11 cellular contexts compared by ENCODE assay signal in the genomic region with DNA sequence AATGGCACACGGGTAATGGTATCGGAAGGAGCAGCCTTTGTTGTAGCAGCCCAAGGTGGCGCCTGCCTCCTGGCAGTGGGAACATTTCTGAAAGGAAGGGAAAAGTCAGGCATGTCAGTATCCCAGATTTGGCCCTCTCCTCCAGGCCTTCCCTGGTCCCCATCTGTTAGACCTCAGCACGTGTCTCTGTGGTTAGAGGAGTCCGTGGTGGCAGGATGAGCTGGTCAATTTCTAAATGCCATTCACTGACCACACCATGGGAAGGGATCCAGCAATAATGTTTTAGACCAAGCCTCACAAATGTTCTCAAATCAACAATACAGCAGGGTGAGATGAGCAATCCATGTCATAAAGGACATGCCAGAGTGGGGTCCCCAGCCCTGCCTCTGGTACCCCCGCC. TPM values are rescaled to one million over a fixed set of nuclear protein-coding genes. Genes with fewer than 3 reads are reported as not detected.
A peak's percentile ranks its signal among the peaks of the same experiment; 100 is the strongest.
DNase-seq lines count a peak whose midpoint lies in the region; ATAC-seq and TF ChIP-seq lines count a peak whose summit lies in the region.
"Had no signal": no experiment of that assay in that cellular context is flagged by ENCODE, and none has a peak within 500 bp of the region (broad histone marks: within the 10 kb centered on the region; RNA-seq: fewer than 3 reads in every experiment).

No MANE protein-coding gene starts in this region.

- peaks cover 20% of the 10 kb centered on the region for H3K79me2 ChIP-seq in neural cell (replicated peaks; ENCODE audit: insufficient read depth, low read length)

- peaks cover 4% of the 10 kb centered on the region for H3K4me1 Mint-ChIP-seq in mesothelial cell of epicardium

- H3K9me3 Mint-ChIP-seq in mesothelial cell of epicardium = no peaks in the 10 kb centered on the region

- TF ChIP-seq RAD21 in neural cell (conservative IDR thresholded peaks at IDR 0.05) = no peak

- DNase-seq in EL (peak; percentile 96), MG63 (peak; percentile 76), cerebellar cortex (ENCODE audit: low spot score) (peak; percentile 87), mesothelial cell of epicardium (ENCODE audit: low spot score in 2 of 2, unreplicated experiment in 2 of 2) (no peak)
- DNase-seq: activated CD8-positive, alpha-beta memory T cell treated with anti-CD3 and anti-CD28 coated beads for 24 hours; NCI-H1436 treated with DMSO at 0.1 percent for 48 hours; RPMI8226; stomach had no signal

- H3K9me2 ChIP-seq in neural cell (ENCODE audit: insufficient read depth, low read length) = no peaks in the 10 kb centered on the region

- H3K27me3 ChIP-seq in MG63 (no peaks in the 10 kb centered on the region), neural cell (ENCODE audit: insufficient read depth, low read depth, low read length) (no peaks in the 10 kb centered on the region)
- H3K27me3 ChIP-seq: stomach had no signal

- H3K4me2 ChIP-seq in neural cell (ENCODE audit: low read length) = no peak overlapping the region

- H3K9me3 ChIP-seq in MG63 (no peaks in the 10 kb centered on the region), neural cell (ENCODE audit: low read length) (no peaks in the 10 kb centered on the region)
- H3K9me3 ChIP-seq: stomach had no signal

- H3K27me3 Mint-ChIP-seq in mesothelial cell of epicardium (ENCODE audit: low read depth) = no peaks in the 10 kb centered on the region

- TF ChIP-seq EP300 in neural cell (conservative IDR thresholded peaks at IDR 0.05; ENCODE audit: poor library complexity, severe bottlenecking) = no peak

- H3K4me3 ChIP-seq in MG63 (no peak overlapping the region), neural cell (ENCODE audit: low read length) (no peak overlapping the region)
- H3K4me3 ChIP-seq: stomach had no signal

- no peak overlapping the region for H3K4me3 Mint-ChIP-seq in mesothelial cell of epicardium

- TF ChIP-seq CTCF in neural cell (IDR thresholded peaks at IDR 0.05; ENCODE audit: poor library complexity, severe bottlenecking) (no peak), mesothelial cell of epicardium (IDR thresholded peaks at IDR 0.05; ENCODE audit: unreplicated experiment) (no peak)

- ATAC-seq in HG02642 (IDR thresholded peaks at IDR 0.05; ENCODE audit: poor library complexity, unreplicated experiment) (no peak), HG03108 (IDR thresholded peaks at IDR 0.05; ENCODE audit: unreplicated experiment) (no peak)

- H3K27ac Mint-ChIP-seq in mesothelial cell of epicardium = no peak overlapping the region

- no peak overlapping the region for H2AFZ ChIP-seq in neural cell (ENCODE audit: low read depth, low read length)

- H4K20me1 ChIP-seq in neural cell (ENCODE audit: insufficient read depth) = no peaks in the 10 kb centered on the region

- peaks cover 7% of the 10 kb centered on the region for H3K36me3 Mint-ChIP-seq in mesothelial cell of epicardium

- peak overlapping the region; percentile 65 for H3K27ac ChIP-seq in neural cell (ENCODE audit: low read length)

- no peak overlapping the region for H3K9ac ChIP-seq in neural cell (ENCODE audit: low read length)

- H3K36me3 ChIP-seq in MG63 = peaks cover 12% of the 10 kb centered on the region
- H3K36me3 ChIP-seq in neural cell (ENCODE audit: insufficient read depth, low read length) = peaks cover 7% of the 10 kb centered on the region

- no peaks in the 10 kb centered on the region for H3F3A ChIP-seq in neural cell (ENCODE audit: insufficient read depth, low read length, poor library complexity, severe bottlenecking)

TF ChIP-seq in neural cell, 6 proteins besides CTCF, POLR2A, EP300 and RAD21:
- TF ChIP-seq TAF1 (IDR thresholded peaks at IDR 0.05; ENCODE audit: low read depth) = no peak
- TF ChIP-seq SMC3 (conservative IDR thresholded peaks at IDR 0.05; ENCODE audit: poor library complexity) = no peak
- TF ChIP-seq POLR2AphosphoS5 (IDR thresholded peaks at IDR 0.05) = no peak
- TF ChIP-seq, protein P1, sequence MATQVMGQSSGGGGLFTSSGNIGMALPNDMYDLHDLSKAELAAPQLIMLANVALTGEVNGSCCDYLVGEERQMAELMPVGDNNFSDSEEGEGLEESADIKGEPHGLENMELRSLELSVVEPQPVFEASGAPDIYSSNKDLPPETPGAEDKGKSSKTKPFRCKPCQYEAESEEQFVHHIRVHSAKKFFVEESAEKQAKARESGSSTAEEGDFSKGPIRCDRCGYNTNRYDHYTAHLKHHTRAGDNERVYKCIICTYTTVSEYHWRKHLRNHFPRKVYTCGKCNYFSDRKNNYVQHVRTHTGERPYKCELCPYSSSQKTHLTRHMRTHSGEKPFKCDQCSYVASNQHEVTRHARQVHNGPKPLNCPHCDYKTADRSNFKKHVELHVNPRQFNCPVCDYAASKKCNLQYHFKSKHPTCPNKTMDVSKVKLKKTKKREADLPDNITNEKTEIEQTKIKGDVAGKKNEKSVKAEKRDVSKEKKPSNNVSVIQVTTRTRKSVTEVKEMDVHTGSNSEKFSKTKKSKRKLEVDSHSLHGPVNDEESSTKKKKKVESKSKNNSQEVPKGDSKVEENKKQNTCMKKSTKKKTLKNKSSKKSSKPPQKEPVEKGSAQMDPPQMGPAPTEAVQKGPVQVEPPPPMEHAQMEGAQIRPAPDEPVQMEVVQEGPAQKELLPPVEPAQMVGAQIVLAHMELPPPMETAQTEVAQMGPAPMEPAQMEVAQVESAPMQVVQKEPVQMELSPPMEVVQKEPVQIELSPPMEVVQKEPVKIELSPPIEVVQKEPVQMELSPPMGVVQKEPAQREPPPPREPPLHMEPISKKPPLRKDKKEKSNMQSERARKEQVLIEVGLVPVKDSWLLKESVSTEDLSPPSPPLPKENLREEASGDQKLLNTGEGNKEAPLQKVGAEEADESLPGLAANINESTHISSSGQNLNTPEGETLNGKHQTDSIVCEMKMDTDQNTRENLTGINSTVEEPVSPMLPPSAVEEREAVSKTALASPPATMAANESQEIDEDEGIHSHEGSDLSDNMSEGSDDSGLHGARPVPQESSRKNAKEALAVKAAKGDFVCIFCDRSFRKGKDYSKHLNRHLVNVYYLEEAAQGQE (IDR thresholded peaks at IDR 0.05; ENCODE audit: borderline replicate concordance) = no peak
- no peak for TF ChIP-seq MXI1 (conservative IDR thresholded peaks at IDR 0.05; ENCODE audit: poor library complexity, severe bottlenecking)
- no peak for TF ChIP-seq EZH2 (IDR thresholded peaks at IDR 0.05; ENCODE audit: borderline replicate concordance, insufficient read depth, low read length, poor library complexity, severe bottlenecking)

RNA-seq across cellular contexts. Expression of gene CYP2D6, which starts 49.0 kb away (rescaled TPM):
- total RNA-seq in MG63 (2014; rRNA removed; shearing (Covaris generic); ENCODE audit: low replicate concordance) = 0.91 and 2.7 TPM in 2 replicates
- polyA plus RNA-seq in neural cell = 11.5 and 14.2 TPM in 2 replicates
- polyA minus RNA-seq in neural cell = 4.1 TPM in 2 replicates
- 6.3 to 7.2 TPM (median 6.4 TPM) in 3 replicates for total RNA-seq in mesothelial cell of epicardium

Comparison
In these comparisons a context has a peak if more than half of its experiments do, and no peak if none do; other contexts are left out.
1. DNase-seq: peak in EL (single experiment), MG63 (single experiment) and cerebellar cortex (single experiment); none in mesothelial cell of epicardium (0 of 2).